ENCODE assay signal across 23 cellular contexts in genomic region chr9:124699575-124699974, GRCh38.
"Had no signal": no experiment of that assay in that cellular context is flagged by ENCODE, and none has a peak within 500 bp of the region (broad histone marks: within the 10 kb centered on the region; RNA-seq: fewer than 3 reads in every experiment).

No MANE protein-coding gene starts in this region.

- H3K4me1 ChIP-seq: gastrocnemius medialis, right lobe of liver, stomach, suprapubic skin had no signal

- H3K36me3 Mint-ChIP-seq: activated naive CD4-positive, alpha-beta T cell treated with anti-CD3 and anti-CD28 coated beads, Interleukin-2, amount 50 U/mL, for 72 hours; stimulated activated effector memory CD8-positive, alpha-beta T cell treated with anti-CD3 and anti-CD28 coated beads, Interleukin-12 subunit alpha, Interleukin-12 subunit beta, amount 100 ng/mL, for 72 hours had no signal

- H3K27ac ChIP-seq: esophagus muscularis mucosa, gastrocnemius medialis, right lobe of liver, skin epidermis, stomach, suprapubic skin, tibial nerve had no signal

- H3K4me3 ChIP-seq: esophagus muscularis mucosa, gastrocnemius medialis, right lobe of liver, skin epidermis, stomach, suprapubic skin, tibial nerve had no signal

- ATAC-seq: activated CD4-positive, CD25-positive, alpha-beta regulatory T cell treated with anti-CD3 and anti-CD28 coated beads, Interleukin-2, amount 50 U/mL, for 24 hours; activated CD8-positive, alpha-beta T cell treated with anti-CD3 and anti-CD28 coated beads, Interleukin-2, amount 10 ng/mL, durations not matched to agents 7 days and 5 days; activated naive CD4-positive, alpha-beta T cell treated with anti-CD3 and anti-CD28 coated beads, Interleukin-2, amount 50 U/mL, for 72 hours; activated T-helper 17 cell treated with anti-CD3 and anti-CD28 coated beads, Interleukin-2, amount 50 U/mL, for 72 hours; effector memory CD8-positive, alpha-beta T cell; gastrocnemius medialis; left cardiac atrium; right lobe of liver; stimulated activated effector memory CD8-positive, alpha-beta T cell treated with anti-CD3 and anti-CD28 coated beads, Interleukin-12 subunit alpha, Interleukin-12 subunit beta, amount 100 ng/mL, for 72 hours; T-helper 17 cell had no signal

- H3K4me3 Mint-ChIP-seq: activated CD8-positive, alpha-beta T cell treated with anti-CD3 and anti-CD28 coated beads, Interleukin-2, amount 10 ng/mL, durations not matched to agents 7 days and 5 days; activated T-helper 17 cell treated with anti-CD3 and anti-CD28 coated beads, Interleukin-2, amount 50 U/mL, for 72 hours; effector memory CD8-positive, alpha-beta T cell; neural crest cell; stimulated activated effector memory CD8-positive, alpha-beta T cell treated with anti-CD3 and anti-CD28 coated beads, Interleukin-12 subunit alpha, Interleukin-12 subunit beta, amount 100 ng/mL, for 72 hours; T-helper 17 cell had no signal

- H3K27ac Mint-ChIP-seq: activated CD8-positive, alpha-beta T cell treated with anti-CD3 and anti-CD28 coated beads, Interleukin-2, amount 10 ng/mL, durations not matched to agents 7 days and 5 days; activated naive CD4-positive, alpha-beta T cell treated with anti-CD3 and anti-CD28 coated beads, Interleukin-2, amount 50 U/mL, for 72 hours; activated T-helper 17 cell treated with anti-CD3 and anti-CD28 coated beads, Interleukin-2, amount 50 U/mL, for 72 hours; effector memory CD8-positive, alpha-beta T cell; stimulated activated effector memory CD8-positive, alpha-beta T cell treated with anti-CD3 and anti-CD28 coated beads, Interleukin-12 subunit alpha, Interleukin-12 subunit beta, amount 100 ng/mL, for 72 hours; T-helper 17 cell had no signal

- H3K9me3 ChIP-seq: esophagus muscularis mucosa, gastrocnemius medialis, right lobe of liver, stomach, suprapubic skin, tibial nerve had no signal

- H3K27me3 ChIP-seq: brain microvascular endothelial cell, esophagus muscularis mucosa, gastrocnemius medialis, right lobe of liver, stomach, suprapubic skin, tibial nerve had no signal

- H3K36me3 ChIP-seq: esophagus muscularis mucosa, gastrocnemius medialis, right lobe of liver, stomach, suprapubic skin, tibial nerve had no signal

- H3K9me3 Mint-ChIP-seq: activated naive CD4-positive, alpha-beta T cell treated with anti-CD3 and anti-CD28 coated beads, Interleukin-2, amount 50 U/mL, for 72 hours; activated T-helper 17 cell treated with anti-CD3 and anti-CD28 coated beads, Interleukin-2, amount 50 U/mL, for 72 hours; effector memory CD8-positive, alpha-beta T cell; stimulated activated effector memory CD8-positive, alpha-beta T cell treated with anti-CD3 and anti-CD28 coated beads, Interleukin-12 subunit alpha, Interleukin-12 subunit beta, amount 100 ng/mL, for 72 hours had no signal

- H3K4me1 Mint-ChIP-seq: activated T-helper 17 cell treated with anti-CD3 and anti-CD28 coated beads, Interleukin-2, amount 50 U/mL, for 72 hours; stimulated activated effector memory CD8-positive, alpha-beta T cell treated with anti-CD3 and anti-CD28 coated beads, Interleukin-12 subunit alpha, Interleukin-12 subunit beta, amount 100 ng/mL, for 72 hours had no signal

- H3K27me3 Mint-ChIP-seq: activated T-helper 17 cell treated with anti-CD3 and anti-CD28 coated beads, Interleukin-2, amount 50 U/mL, for 72 hours; effector memory CD8-positive, alpha-beta T cell; T-helper 17 cell had no signal

- DNase-seq: activated CD4-positive, alpha-beta T cell treated with anti-CD3 and anti-CD28 coated beads, Interleukin-2, amount 50 U/mL, for 1 hour; activated CD8-positive, alpha-beta T cell treated with anti-CD3 and anti-CD28 coated beads, Interleukin-2, amount 10 ng/mL, durations not matched to agents 7 days and 5 days; aorta; brain microvascular endothelial cell; caudate nucleus; effector memory CD8-positive, alpha-beta T cell; gastrocnemius medialis; hippocampal formation; left cardiac atrium; occipital lobe; right lobe of liver; stimulated activated CD4-positive, alpha-beta T cell treated with anti-CD3 and anti-CD28 coated beads, Interleukin-2, amount 100 ng/mL, for 24 hours; stomach; T-helper 17 cell had no signal
